17 cellular contexts compared by ENCODE assay signal in genomic region chr6:12656841-12657435, GRCh38. TPM values are rescaled to one million over a fixed set of nuclear protein-coding genes. Genes with fewer than 3 reads are reported as not detected.
DNase-seq lines count a peak whose midpoint lies in the region; ATAC-seq and TF ChIP-seq lines count a peak whose summit lies in the region.
"Had no signal": no experiment of that assay in that cellular context is flagged by ENCODE, and none has a peak within 500 bp of the region (broad histone marks: within the 10 kb centered on the region; RNA-seq: fewer than 3 reads in every experiment).

No MANE protein-coding gene starts in this region.

- no peak overlapping the region for H3K27ac ChIP-seq in CD4-positive, alpha-beta T cell (ENCODE audit: low read depth, low read length)
- H3K27ac ChIP-seq: KMS-11 had no signal

- H3K27ac Mint-ChIP-seq in CD4-positive, alpha-beta T cell: no peak overlapping the region
- H3K27ac Mint-ChIP-seq: CD14-positive monocyte, HFFc6, T-cell had no signal

- no peak for ATAC-seq in HG02840 (IDR thresholded peaks at IDR 0.05; ENCODE audit: low FRiP score, unreplicated experiment)
- ATAC-seq in CD4-positive, alpha-beta T cell (ENCODE audit: poor library complexity): no peak
- ATAC-seq: HepG2, PC-3, T-cell had no signal

- DNase-seq in GM03348 (ENCODE audit: low spot score) (peak; percentile 18), RPMI7951 (ENCODE audit: low read depth) (peak; percentile 42), epidermal melanocyte (ENCODE audit: insufficient read length, low spot score) (peak; percentile 65), retinal pigment epithelial cell (ENCODE audit: low read depth) (peak; percentile 18), GM13976 (ENCODE audit: low spot score) (no peak)
- DNase-seq in CD4-positive, alpha-beta T cell: no peak
- DNase-seq: DMS53, HFFc6, MG63, NCI-H187 treated with DMSO at 0.1 percent for 48 hours, NCI-H526, PC-3, T-cell had no signal

- peaks cover 6% of the 10 kb centered on the region for H3K27me3 Mint-ChIP-seq in CD4-positive, alpha-beta T cell

- H3K36me3 Mint-ChIP-seq in CD4-positive, alpha-beta T cell (ENCODE audit: low read depth): no peaks in the 10 kb centered on the region
- H3K36me3 Mint-ChIP-seq: CD14-positive monocyte, T-cell had no signal

- POLR2A ChIA-PET in CD4-positive, alpha-beta T cell (lab: Charles Lee): no interaction called here

- no peak overlapping the region for H3K4me3 ChIP-seq in retinal pigment epithelial cell (ENCODE audit: low read length)
- H3K4me3 ChIP-seq: MG63 had no signal

- no peaks in the 10 kb centered on the region for H3K27me3 ChIP-seq in CD4-positive, alpha-beta T cell (ENCODE audit: control insufficient read depth, insufficient read depth, low read length)
- H3K27me3 ChIP-seq: MG63 had no signal

- CTCF ChIA-PET in CD4-positive, alpha-beta T cell (lab: Charles Lee): no interaction called here

- TF ChIP-seq CTCF in retinal pigment epithelial cell (conservative IDR thresholded peaks at IDR 0.05; ENCODE audit: low read depth, low read length): no peak
- TF ChIP-seq CTCF in GM13976 (IDR thresholded peaks at IDR 0.05; ENCODE audit: borderline replicate concordance, control extremely low read depth, extremely low read depth, insufficient read depth, missing control alignments): no peak
- TF ChIP-seq CTCF in CD4-positive, alpha-beta T cell (IDR thresholded peaks at IDR 0.05): no peak

- H3K9me3 ChIP-seq in CD4-positive, alpha-beta T cell (ENCODE audit: control insufficient read depth, low read length): no peaks in the 10 kb centered on the region
- H3K9me3 ChIP-seq: MG63 had no signal

- H3K4me1 Mint-ChIP-seq in CD4-positive, alpha-beta T cell (ENCODE audit: low read depth): peaks cover 11% of the 10 kb centered on the region
- H3K4me1 Mint-ChIP-seq: CD14-positive monocyte had no signal

- intact Hi-C loops in CD4-positive, alpha-beta T cell (cut with DNase I, micrococcal nuclease): no loop called here

- in situ Hi-C loops in GM13976 (cut with MboI; ENCODE audit: low sequenced_read_pairs, unreplicated experiment): no loop called here

- H3K4me3 Mint-ChIP-seq in CD4-positive, alpha-beta T cell: no peak overlapping the region
- H3K4me3 Mint-ChIP-seq: CD14-positive monocyte, HFFc6, T-cell had no signal

- H3K9me3 Mint-ChIP-seq in CD4-positive, alpha-beta T cell: no peaks in the 10 kb centered on the region
- H3K9me3 Mint-ChIP-seq: HFFc6, T-cell had no signal

RNA-seq across cellular contexts. Expression of gene PHACTR1, which starts 59.6 kb away (rescaled TPM):
- total RNA-seq in RPMI7951 (2014; rRNA removed; shearing (Covaris generic)): 1.9 and 5.9 TPM in 2 replicates
- total RNA-seq in CD4-positive, alpha-beta T cell: 1 to 10 TPM; 1.3 to 2.3 TPM
- total RNA-seq: PC-3 had no signal

Comparison
In these comparisons a context has a peak if more than half of its experiments do, and no peak if none do; other contexts are left out.
1. DNase-seq: peak in GM03348 (single experiment), RPMI7951 (single experiment), epidermal melanocyte (single experiment) and retinal pigment epithelial cell (single experiment); none in GM13976 (single experiment) and CD4-positive, alpha-beta T cell (0 of 10).